Comparison of ENCODE assay signal across 15 cellular contexts in genomic region chr2:2847131-2847740, GRCh38.
A peak's percentile ranks its signal among the peaks of the same experiment; 100 is the strongest.
DNase-seq lines count a peak whose midpoint lies in the region; ATAC-seq and TF ChIP-seq lines count a peak whose summit lies in the region.
"Had no signal": no experiment of that assay in that cellular context is flagged by ENCODE, and none has a peak within 500 bp of the region (broad histone marks: within the 10 kb centered on the region; RNA-seq: fewer than 3 reads in every experiment).

No MANE protein-coding gene starts in this region.

- H3K27ac ChIP-seq in psoas muscle (peak overlapping the region; percentile 85), ovary (no peak overlapping the region)

- ATAC-seq in psoas muscle = peak; percentile 51 to 76 (median 68)
- no peak for ATAC-seq in HG03025 (IDR thresholded peaks at IDR 0.05; ENCODE audit: low FRiP score, unreplicated experiment)
- ATAC-seq: CD8-positive, alpha-beta T cell had no signal

- TF ChIP-seq CTCF in psoas muscle (IDR thresholded peaks at IDR 0.05) (no peak), ovary (IDR thresholded peaks at IDR 0.05) (no peak)

- no peak for TF ChIP-seq EP300 in ovary (IDR thresholded peaks at IDR 0.05)

- DNase-seq in NCI-H1417 (lab: John Stamatoyannopoulos, UW) (peak in 2 of 3 experiments; percentile 48 to 68), NCI-H1417 treated with DMSO at 0.1 percent for 48 hours (lab: John Stamatoyannopoulos, UW) (no peak), NCI-H510A (lab: John Stamatoyannopoulos, UW) (peak; percentile 83), cerebellar cortex (ENCODE audit: low spot score) (peak; percentile 67), psoas muscle (peak; percentile 34 to 63), ovary (no peak), HPDE6-E6E7 (ENCODE audit: extremely low spot score) (no peak)
- DNase-seq: activated B cell treated with CpG ODN at 0.5 μM for 24 hours; activated naive CD4-positive, alpha-beta T cell treated with anti-CD3 and anti-CD28 coated beads for 36 hours; CD8-positive, alpha-beta T cell; foreskin fibroblast; GF-D8; stimulated activated naive CD4-positive, alpha-beta T cell had no signal

- WGBS in psoas muscle, 3 donors = 20 to 26% (median 24%) methylated on average over 5 to 6 of the region's 6 CpGs
- WGBS in ovary, 3 donors = 28 to 43% (median 38%) methylated on average over 6 of the region's 6 CpGs

- no peak for TF ChIP-seq POLR2A in ovary (IDR thresholded peaks at IDR 0.05)

- H3K4me3 ChIP-seq in psoas muscle (no peak overlapping the region), ovary (no peak overlapping the region)
- H3K4me3 ChIP-seq: skin epidermis had no signal

- H3K27me3 ChIP-seq in psoas muscle (ENCODE audit: insufficient read depth in 3 of 3, low read length in 2 of 3) (no peaks in the 10 kb centered on the region), ovary (no peaks in the 10 kb centered on the region)

- H3K9me3 ChIP-seq in psoas muscle = no peaks in the 10 kb centered on the region
- no peaks in the 10 kb centered on the region for H3K9me3 ChIP-seq in ovary

- intact Hi-C loops in psoas muscle (cut with DNase I) (loop anchor here in 1 of 2 donors (5.0 kb wide), 1 partner anchor 75 kb away; no protein-coding TSS in a partner anchor), ovary (cut with DNase I) (loop anchor here in 1 of 4 donors (10.0 kb wide), 1 partner anchor 142 kb away; no protein-coding TSS in a partner anchor)

- H3K4me1 ChIP-seq in psoas muscle (peaks cover 6% of the 10 kb centered on the region), ovary (ENCODE audit: insufficient read depth) (no peaks in the 10 kb centered on the region)

- H3K36me3 ChIP-seq in psoas muscle (ENCODE audit: insufficient read depth in 1 of 2, low read depth in 1 of 2) (no peaks in the 10 kb centered on the region), ovary (no peaks in the 10 kb centered on the region)

Comparison
In these comparisons a context has a peak if more than half of its experiments do, and no peak if none do; other contexts are left out.
1. DNase-seq: peak in NCI-H1417 (2 of 3), NCI-H510A (single experiment), cerebellar cortex (single experiment) and psoas muscle (2 of 2); none in NCI-H1417 treated with DMSO at 0.1 percent for 48 hours (single experiment), ovary (0 of 5) and HPDE6-E6E7 (single experiment).